ENCODE assay signal across 20 cellular contexts in genomic region chr21:33645730-33646129, GRCh38. TPM values are rescaled to one million over a fixed set of nuclear protein-coding genes. Genes with fewer than 3 reads are reported as not detected.
A peak's percentile ranks its signal among the peaks of the same experiment; 100 is the strongest.
DNase-seq lines count a peak whose midpoint lies in the region; ATAC-seq and TF ChIP-seq lines count a peak whose summit lies in the region.
"Had no signal": no experiment of that assay in that cellular context is flagged by ENCODE, and none has a peak within 500 bp of the region (broad histone marks: within the 10 kb centered on the region; RNA-seq: fewer than 3 reads in every experiment).

No MANE protein-coding gene starts in this region.

- no peak overlapping the region for H3K4me3 Mint-ChIP-seq in endodermal cell

- peaks cover 38% of the 10 kb centered on the region for H3K4me1 Mint-ChIP-seq in endodermal cell

- H3K9me3 Mint-ChIP-seq in endodermal cell = no peaks in the 10 kb centered on the region
- H3K9me3 Mint-ChIP-seq: CD14-positive monocyte had no signal

- no peak for ATAC-seq in HG03565 (IDR thresholded peaks at IDR 0.05; ENCODE audit: unreplicated experiment)
- ATAC-seq: Panc1 had no signal

- WGBS in GM23248 (ENCODE audit: low coverage in 1 of 2, low lambda C conversion rate in 2 of 2, missing lambda C conversion rate in 2 of 2), 2 experiments = 95 to 99% methylated on average over 4 of the region's 4 CpGs
- 91 to 100% methylated on average over 2 to 4 of the region's 4 CpGs for WGBS in endodermal cell (ENCODE audit: insufficient coverage in 1 of 2, insufficient read length in 1 of 2), 2 experiments
- WGBS in mesendoderm (ENCODE audit: extremely low coverage, insufficient coverage, low lambda C conversion rate) = no CpG with 5 or more reads among the region's 4 CpGs

- H3K27me3 ChIP-seq in GM23248 (replicated peaks; ENCODE audit: insufficient read depth) = no peaks in the 10 kb centered on the region
- H3K27me3 ChIP-seq in Loucy (ENCODE audit: insufficient read depth, low read length, poor library complexity, severe bottlenecking) = no peaks in the 10 kb centered on the region
- H3K27me3 ChIP-seq in endodermal cell (ENCODE audit: control insufficient read depth, insufficient read depth, low read length, poor library complexity, severe bottlenecking) = no peaks in the 10 kb centered on the region
- H3K27me3 ChIP-seq in muscle layer of duodenum (ENCODE audit: low read depth, low read length) = no peaks in the 10 kb centered on the region
- H3K27me3 ChIP-seq in mesendoderm (ENCODE audit: insufficient read depth, low read length, poor library complexity) = no peaks in the 10 kb centered on the region

- H3K36me3 Mint-ChIP-seq in endodermal cell (ENCODE audit: low read depth) = peaks cover 6% of the 10 kb centered on the region
- H3K36me3 Mint-ChIP-seq: CD14-positive monocyte, IgD-negative memory B cell had no signal

- H3K4me2 ChIP-seq in GM23248 (ENCODE audit: unreplicated experiment) (no peak overlapping the region), Loucy (ENCODE audit: low read depth, low read length, poor library complexity, severe bottlenecking) (peak overlapping the region; percentile 86), mesendoderm (ENCODE audit: low read length) (no peak overlapping the region)

- no peak overlapping the region for H3K56ac ChIP-seq in mesendoderm (ENCODE audit: low read length)

- H3K4me3 ChIP-seq in GM23248 = no peak overlapping the region
- H3K4me3 ChIP-seq in Loucy (ENCODE audit: low read length, poor library complexity, severe bottlenecking) = no peak overlapping the region
- peak overlapping the region; percentile 17 for H3K4me3 ChIP-seq in endodermal cell (ENCODE audit: low read length)
- H3K4me3 ChIP-seq in muscle layer of duodenum (ENCODE audit: low read depth in 1 of 2, low read length in 2 of 2) = no peak overlapping the region
- no peak overlapping the region for H3K4me3 ChIP-seq in mesendoderm (ENCODE audit: low read length)

- H3K27me3 Mint-ChIP-seq in endodermal cell (ENCODE audit: insufficient read depth) = no peaks in the 10 kb centered on the region

- in situ Hi-C loops in GM23248 (cut with MboI) = loop anchor here (10.0 kb wide), 1 partner anchor 239 kb away; no protein-coding TSS in a partner anchor

- no peak overlapping the region for H4K5ac ChIP-seq in mesendoderm (ENCODE audit: low read length)

- TF ChIP-seq CTCF in Loucy (conservative IDR thresholded peaks at IDR 0.05; ENCODE audit: low read length) (no peak), endodermal cell (conservative IDR thresholded peaks at IDR 0.05) (no peak)

- no peak overlapping the region for H2BK120ac ChIP-seq in mesendoderm (ENCODE audit: low read depth, low read length)

- no peak overlapping the region for H3K27ac Mint-ChIP-seq in endodermal cell
- H3K27ac Mint-ChIP-seq: IgD-negative memory B cell had no signal

- H3K9me2 ChIP-seq in GM23248 (ENCODE audit: insufficient read depth) (no peaks in the 10 kb centered on the region), Loucy (replicated peaks; ENCODE audit: low read depth, low read length) (no peaks in the 10 kb centered on the region)

- H3K36me3 ChIP-seq in GM23248 (ENCODE audit: low read depth) = no peaks in the 10 kb centered on the region
- no peaks in the 10 kb centered on the region for H3K36me3 ChIP-seq in Loucy (ENCODE audit: insufficient read depth, low read length)
- H3K36me3 ChIP-seq in endodermal cell (ENCODE audit: control insufficient read depth, insufficient read depth, low read length) = no peaks in the 10 kb centered on the region
- H3K36me3 ChIP-seq in muscle layer of duodenum (ENCODE audit: control insufficient read depth in 1 of 2, insufficient read depth in 2 of 2, low read length in 2 of 2) = no peaks in the 10 kb centered on the region
- H3K36me3 ChIP-seq in mesendoderm (ENCODE audit: control insufficient read depth, insufficient read depth, low read length) = no peaks in the 10 kb centered on the region

- H3K18ac ChIP-seq in mesendoderm (ENCODE audit: low read length) = no peak overlapping the region

- peaks cover 11% of the 10 kb centered on the region for H3K79me1 ChIP-seq in mesendoderm (ENCODE audit: low read length)

- H3K23ac ChIP-seq in mesendoderm (ENCODE audit: low read length) = no peak overlapping the region

- H2BK15ac ChIP-seq in mesendoderm (replicated peaks; ENCODE audit: low read depth) = no peak overlapping the region

- H3K4me1 ChIP-seq in GM23248 (ENCODE audit: insufficient read depth) (peaks cover 16% of the 10 kb centered on the region), Loucy (ENCODE audit: insufficient read depth, low read length, poor library complexity, severe bottlenecking) (peaks cover 19% of the 10 kb centered on the region), endodermal cell (ENCODE audit: control insufficient read depth, insufficient read depth, low read length) (peaks cover 15% of the 10 kb centered on the region), muscle layer of duodenum (ENCODE audit: control insufficient read depth in 1 of 2, insufficient read depth in 2 of 2, low read length in 2 of 2) (peaks cover 4 to 8% of the 10 kb centered on the region in 2 donors), mesendoderm (ENCODE audit: control insufficient read depth, low read depth, low read length) (no peaks in the 10 kb centered on the region)

- H4K20me1 ChIP-seq in GM23248 (ENCODE audit: insufficient read depth) = peaks cover 8% of the 10 kb centered on the region
- H4K20me1 ChIP-seq in Loucy (ENCODE audit: insufficient read depth, low read length, poor library complexity, severe bottlenecking) = peaks cover 4% of the 10 kb centered on the region

- H3K9ac ChIP-seq in GM23248 = no peak overlapping the region
- no peak overlapping the region for H3K9ac ChIP-seq in Loucy (ENCODE audit: low read depth, low read length, poor library complexity, severe bottlenecking)
- no peak overlapping the region for H3K9ac ChIP-seq in endodermal cell (ENCODE audit: extremely low read depth, low read length, poor library complexity, severe bottlenecking)
- H3K9ac ChIP-seq in mesendoderm (ENCODE audit: low read length) = no peak overlapping the region

- no peak overlapping the region for H2BK5ac ChIP-seq in mesendoderm (ENCODE audit: low read length)

- H3K4ac ChIP-seq in mesendoderm (ENCODE audit: low read depth, low read length) = no peak overlapping the region

- no peak overlapping the region for H2AK5ac ChIP-seq in mesendoderm (ENCODE audit: low read length)

- H3K79me2 ChIP-seq in GM23248 (ENCODE audit: insufficient read depth) = peaks cover 82% of the 10 kb centered on the region
- H3K79me2 ChIP-seq in Loucy (ENCODE audit: insufficient read depth, low read length) = peaks cover 56% of the 10 kb centered on the region
- H3K79me2 ChIP-seq in mesendoderm (ENCODE audit: control insufficient read depth, insufficient read depth, low read length) = peaks cover 60% of the 10 kb centered on the region

- H3K27ac ChIP-seq in GM23248 (peak overlapping the region; percentile 63; the same call in 1 of the 2 replicates), endodermal cell (ENCODE audit: low read depth, low read length) (no peak overlapping the region), muscle layer of duodenum (ENCODE audit: low read length) (peak overlapping the region; percentile 21), mesendoderm (ENCODE audit: low read depth, low read length) (no peak overlapping the region)
- H3K27ac ChIP-seq: HL-60 had no signal

- no peak overlapping the region for H2AFZ ChIP-seq in GM23248
- no peak overlapping the region for H2AFZ ChIP-seq in Loucy (ENCODE audit: low read length)

- H3F3A ChIP-seq in GM23248 (ENCODE audit: insufficient read depth) = peaks cover 24% of the 10 kb centered on the region
- H3F3A ChIP-seq in Loucy (ENCODE audit: low read depth) = no peaks in the 10 kb centered on the region

- no peak overlapping the region for H4K8ac ChIP-seq in mesendoderm (ENCODE audit: low read depth, low read length)

- no peak for DNase-seq in GM23248
- DNase-seq in endodermal cell = no peak
- DNase-seq in mesendoderm = no peak
- no peak for DNase-seq in MV-4-11 (lab: John Stamatoyannopoulos, UW)
- DNase-seq: COR-L47, DMS 273 treated with DMSO at 0.1 percent for 48 hours, DND-41, H7, NCI-H187, NCI-H2107, NCI-H226, NCI-H524, Right ventricle myocardium superior had no signal

- H3K9me3 ChIP-seq in GM23248 (ENCODE audit: low read depth) = no peaks in the 10 kb centered on the region
- no peaks in the 10 kb centered on the region for H3K9me3 ChIP-seq in Loucy (ENCODE audit: insufficient read depth, low read depth, low read length)
- no peaks in the 10 kb centered on the region for H3K9me3 ChIP-seq in endodermal cell (ENCODE audit: control insufficient read depth, low read length)
- no peaks in the 10 kb centered on the region for H3K9me3 ChIP-seq in muscle layer of duodenum (ENCODE audit: control insufficient read depth in 1 of 2, low read length in 2 of 2)

RNA-seq across cellular contexts. Expression of gene ITSN1, which starts 3.4 kb away (rescaled TPM):
- 35.5 and 43.4 TPM in 2 replicates for total RNA-seq in GM23248 (2014; rRNA removed; shearing (Covaris generic))
- 48.2 and 57.1 TPM in 2 replicates for polyA plus RNA-seq in GM23248 (2016; fragmentation: Nextera tagmentation; extraction: Ambion mirVana)
- total RNA-seq in endodermal cell = 100 to 1,000 TPM in 1 of 2 donors, 10 to 100 TPM in 1; 89.6 to 104 TPM
- polyA plus RNA-seq in endodermal cell (2013, experiment 1 of 2) = 65.1 TPM
- 69.4 TPM for polyA plus RNA-seq in endodermal cell (2013, experiment 2 of 2)
- polyA plus RNA-seq in mesendoderm (2013, experiment 1 of 2) = 44.4 TPM
- polyA plus RNA-seq in mesendoderm (2013, experiment 2 of 2) = 47.3 TPM

RNA-seq across cellular contexts. Expression of gene CRYZL1, which starts 4.2 kb away (rescaled TPM):
- total RNA-seq in GM23248 (2014; rRNA removed; shearing (Covaris generic)) = 13.6 and 18.3 TPM in 2 replicates
- 35.7 and 37.4 TPM in 2 replicates for polyA plus RNA-seq in GM23248 (2016; fragmentation: Nextera tagmentation; extraction: Ambion mirVana)
- total RNA-seq in endodermal cell = 10 to 100 TPM; 33.8 to 51.0 TPM
- polyA plus RNA-seq in endodermal cell (2013, experiment 1 of 2) = 71.7 TPM
- 58.8 TPM for polyA plus RNA-seq in endodermal cell (2013, experiment 2 of 2)
- polyA plus RNA-seq in mesendoderm (2013, experiment 1 of 2) = 10.0 TPM
- polyA plus RNA-seq in mesendoderm (2013, experiment 2 of 2) = 9.7 TPM

RNA-seq across cellular contexts. Expression of gene DONSON, which starts 57.2 kb away (rescaled TPM):
- 13.2 and 18.2 TPM in 2 replicates for total RNA-seq in GM23248 (2014; rRNA removed; shearing (Covaris generic))
- polyA plus RNA-seq in GM23248 (2016; fragmentation: Nextera tagmentation; extraction: Ambion mirVana) = 14.1 and 16.8 TPM in 2 replicates
- 10 to 100 TPM; 26.2 to 41.9 TPM for total RNA-seq in endodermal cell
- 39.1 TPM for polyA plus RNA-seq in endodermal cell (2013, experiment 1 of 2)
- 38.6 TPM for polyA plus RNA-seq in endodermal cell (2013, experiment 2 of 2)
- polyA plus RNA-seq in mesendoderm (2013, experiment 1 of 2) = 22.6 TPM
- polyA plus RNA-seq in mesendoderm (2013, experiment 2 of 2) = 22.2 TPM

Comparison
In these comparisons a context has a peak if more than half of its experiments do, and no peak if none do; other contexts are left out.
1. H3K27ac ChIP-seq: peak in GM23248 (single experiment) and muscle layer of duodenum (single experiment); none in endodermal cell (single experiment) and mesendoderm (single experiment).